Comparison of ENCODE assay signal across 34 cellular contexts in the genomic region with DNA sequence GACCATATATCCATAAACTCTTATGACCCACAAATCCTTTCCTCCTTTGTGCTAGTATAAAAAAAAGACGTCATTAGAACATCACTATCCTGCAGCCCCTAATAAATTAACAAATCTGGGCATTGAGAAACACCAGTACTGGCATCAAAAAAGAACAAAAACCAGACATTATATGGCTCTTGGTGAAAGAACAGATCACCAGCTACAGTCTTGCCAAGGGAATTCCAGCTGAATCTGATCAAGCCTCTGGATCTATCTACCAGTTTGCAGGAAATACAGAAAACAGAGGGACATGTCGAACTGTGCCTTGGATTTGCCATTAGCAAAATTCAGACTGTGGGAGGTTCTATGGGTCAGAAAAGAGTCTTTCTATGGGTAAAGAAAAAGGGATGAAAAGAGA.
"Had no signal": no experiment of that assay in that cellular context is flagged by ENCODE, and none has a peak within 500 bp of the region (broad histone marks: within the 10 kb centered on the region; RNA-seq: fewer than 3 reads in every experiment).

No MANE protein-coding gene starts in this region.

- ATAC-seq: activated CD8-positive, alpha-beta T cell treated with anti-CD3 and anti-CD28 coated beads for 36 hours; activated naive CD4-positive, alpha-beta T cell treated with anti-CD3 and anti-CD28 coated beads, Interleukin-2, amount 50 U/mL, for 72 hours; activated T-cell treated with anti-CD3 and anti-CD28 coated beads, Interleukin-2, amount 50 U/mL, for 4 hours; activated T-cell treated with anti-CD3 and anti-CD28 coated beads, Interleukin-2, amount 50 U/mL, for 72 hours; activated T-helper 17 cell treated with anti-CD3 and anti-CD28 coated beads, Interleukin-2, amount 50 U/mL, for 72 hours; body of pancreas had no signal

- H3K9me3 Mint-ChIP-seq: activated B cell treated with CpG ODN at 0.5 μM for 24 hours; activated CD4-positive, alpha-beta memory T cell treated with anti-CD3 and anti-CD28 coated beads for 36 hours; activated CD4-positive, alpha-beta T cell treated with anti-CD3 and anti-CD28 coated beads, Interleukin-2, amount 10 ng/mL, durations not matched to agents 24 days and 14 days; activated CD8-positive, alpha-beta T cell treated with anti-CD3 and anti-CD28 coated beads for 36 hours; activated naive CD4-positive, alpha-beta T cell treated with anti-CD3 and anti-CD28 coated beads, Interleukin-2, amount 50 U/mL, for 72 hours; activated naive CD8-positive, alpha-beta T cell treated with anti-CD3 and anti-CD28 coated beads for 36 hours; activated T-cell treated with anti-CD3 and anti-CD28 coated beads, Interleukin-2, amount 50 U/mL, for 4 hours; activated T-cell treated with anti-CD3 and anti-CD28 coated beads, Interleukin-2, amount 50 U/mL, for 72 hours; activated T-helper 1 cell treated with anti-CD3 and anti-CD28 coated beads, Interleukin-12 subunit alpha, Interleukin-12 subunit beta, Interleukin-2, Interleukin-4 antibody, amounts not matched to agents 30 ng/mL and 10 ng/mL and 1 ng/mL, durations not matched to agents 14 hours and 24 hours and 36 hours; activated T-helper 17 cell treated with anti-CD3 and anti-CD28 coated beads, Interleukin-2, amount 50 U/mL, for 72 hours; T-helper 1 cell treated with Interleukin-12 subunit alpha and Interleukin-12 subunit beta and Interleukin-4 antibody, amounts not matched to agents 30 μg/mL and 1 μg/mL, for 36 hours; T-helper 2 cell treated with Interferon-gamma antibody and Interleukin-4, amounts not matched to agents 5 μg/mL and 100 μg/mL, for 36 hours had no signal

- H3K27ac ChIP-seq: adrenal gland, body of pancreas, brain microvascular endothelial cell, breast epithelium, VCaP had no signal

- H3K4me1 ChIP-seq: adrenal gland, body of pancreas, breast epithelium had no signal

- H3K9me3 ChIP-seq: adrenal gland, body of pancreas, breast epithelium had no signal

- H3K27me3 Mint-ChIP-seq: activated CD4-positive, alpha-beta T cell treated with anti-CD3 and anti-CD28 coated beads, Interleukin-2, amount 10 ng/mL, durations not matched to agents 24 days and 14 days; activated CD8-positive, alpha-beta T cell treated with anti-CD3 and anti-CD28 coated beads for 36 hours; activated naive CD8-positive, alpha-beta T cell treated with anti-CD3 and anti-CD28 coated beads for 36 hours had no signal

- H3K27ac Mint-ChIP-seq: activated B cell treated with CpG ODN at 0.5 μM for 24 hours; activated CD4-positive, alpha-beta memory T cell treated with anti-CD3 and anti-CD28 coated beads for 36 hours; activated CD4-positive, alpha-beta T cell treated with anti-CD3 and anti-CD28 coated beads, Interleukin-2, amount 10 ng/mL, durations not matched to agents 24 days and 14 days; activated CD8-positive, alpha-beta T cell treated with anti-CD3 and anti-CD28 coated beads for 36 hours; activated naive CD4-positive, alpha-beta T cell treated with anti-CD3 and anti-CD28 coated beads, Interleukin-2, amount 50 U/mL, for 72 hours; activated naive CD8-positive, alpha-beta T cell treated with anti-CD3 and anti-CD28 coated beads for 36 hours; activated T-cell treated with anti-CD3 and anti-CD28 coated beads, Interleukin-2, amount 50 U/mL, for 72 hours; activated T-helper 1 cell treated with anti-CD3 and anti-CD28 coated beads, Interleukin-12 subunit alpha, Interleukin-12 subunit beta, Interleukin-2, Interleukin-4 antibody, amounts not matched to agents 30 ng/mL and 10 ng/mL and 1 ng/mL, durations not matched to agents 14 hours and 24 hours and 36 hours; activated T-helper 17 cell treated with anti-CD3 and anti-CD28 coated beads, Interleukin-2, amount 50 U/mL, for 72 hours; T-helper 1 cell treated with Interleukin-12 subunit alpha and Interleukin-12 subunit beta and Interleukin-4 antibody, amounts not matched to agents 30 μg/mL and 1 μg/mL, for 36 hours; T-helper 2 cell treated with Interferon-gamma antibody and Interleukin-4, amounts not matched to agents 5 μg/mL and 100 μg/mL, for 36 hours had no signal

- H3K36me3 Mint-ChIP-seq: activated CD4-positive, alpha-beta memory T cell treated with anti-CD3 and anti-CD28 coated beads for 36 hours; activated naive CD4-positive, alpha-beta T cell treated with anti-CD3 and anti-CD28 coated beads, Interleukin-2, amount 50 U/mL, for 72 hours; activated naive CD8-positive, alpha-beta T cell treated with anti-CD3 and anti-CD28 coated beads for 36 hours had no signal

- H3K36me3 ChIP-seq: adrenal gland, brain microvascular endothelial cell, breast epithelium had no signal

- H3K4me1 Mint-ChIP-seq: activated B cell treated with CpG ODN at 0.5 μM for 24 hours; activated T-helper 17 cell treated with anti-CD3 and anti-CD28 coated beads, Interleukin-2, amount 50 U/mL, for 72 hours had no signal

- H3K27me3 ChIP-seq: adrenal gland, body of pancreas, brain microvascular endothelial cell, breast epithelium had no signal

- DNase-seq: activated B cell treated with CpG ODN at 0.5 μM for 24 hours; activated CD4-positive, alpha-beta memory T cell treated with anti-CD3 and anti-CD28 coated beads for 36 hours; activated CD4-positive, alpha-beta T cell treated with anti-CD3 and anti-CD28 coated beads for 4 hours; activated CD4-positive, alpha-beta T cell treated with anti-CD3 and anti-CD28 coated beads, Interleukin-2, amount 10 ng/mL, durations not matched to agents 24 days and 14 days; activated CD4-positive, alpha-beta T cell treated with anti-CD3 and anti-CD28 coated beads, Interleukin-2, amount 50 U/mL, for 1 hour; activated CD4-positive, alpha-beta T cell treated with anti-CD3 and anti-CD28 coated beads, Interleukin-2, amount 50 U/mL, for 4 hours; activated CD4-positive, CD25-positive, alpha-beta regulatory T cell treated with anti-CD3 and anti-CD28 coated beads, Interleukin-2, amount 50 U/mL, for 72 hours; activated CD8-positive, alpha-beta memory T cell treated with anti-CD3 and anti-CD28 coated beads, Interleukin-2, amount 50 U/mL, for 4 hours; activated CD8-positive, alpha-beta T cell treated with anti-CD3 and anti-CD28 coated beads for 36 hours; activated effector memory CD4-positive, alpha-beta T cell treated with anti-CD3 and anti-CD28 coated beads, Interleukin-2, amount 50 U/mL, for 16 hours; activated gamma-delta T cell treated with Interleukin-2 at 50 U/mL for 16 hours; activated naive CD4-positive, alpha-beta T cell; activated naive CD4-positive, alpha-beta T cell treated with anti-CD3 and anti-CD28 coated beads, Interleukin-2, amount 50 U/mL, for 16 hours; activated naive CD8-positive, alpha-beta T cell treated with anti-CD3 and anti-CD28 coated beads for 36 hours; activated T-cell treated with anti-CD3 and anti-CD28 coated beads for 4 hours; activated T-cell treated with anti-CD3 and anti-CD28 coated beads, Interleukin-2, amount 50 U/mL, for 1 hour; activated T-cell treated with anti-CD3 and anti-CD28 coated beads, Interleukin-2, amount 50 U/mL, for 4 hours; activated T-cell treated with anti-CD3 and anti-CD28 coated beads, Interleukin-2, amount 50 U/mL, for 72 hours; adrenal gland; amniotic stem cell; aorta; body of pancreas; brain microvascular endothelial cell; central memory CD4-positive, alpha-beta T cell; T-helper 1 cell; T-helper 2 cell; T-helper 9 cell had no signal

- H3K4me3 ChIP-seq: adrenal gland, body of pancreas, breast epithelium had no signal

- H3K4me3 Mint-ChIP-seq: activated B cell treated with CpG ODN at 0.5 μM for 24 hours; activated CD4-positive, alpha-beta memory T cell treated with anti-CD3 and anti-CD28 coated beads for 36 hours; activated CD4-positive, alpha-beta T cell treated with anti-CD3 and anti-CD28 coated beads, Interleukin-2, amount 10 ng/mL, durations not matched to agents 24 days and 14 days; activated CD8-positive, alpha-beta T cell treated with anti-CD3 and anti-CD28 coated beads for 36 hours; activated naive CD8-positive, alpha-beta T cell treated with anti-CD3 and anti-CD28 coated beads for 36 hours; activated T-cell treated with anti-CD3 and anti-CD28 coated beads, Interleukin-2, amount 50 U/mL, for 4 hours; activated T-cell treated with anti-CD3 and anti-CD28 coated beads, Interleukin-2, amount 50 U/mL, for 72 hours; activated T-helper 1 cell treated with anti-CD3 and anti-CD28 coated beads, Interleukin-12 subunit alpha, Interleukin-12 subunit beta, Interleukin-2, Interleukin-4 antibody, amounts not matched to agents 30 ng/mL and 10 ng/mL and 1 ng/mL, durations not matched to agents 14 hours and 24 hours and 36 hours; activated T-helper 17 cell treated with anti-CD3 and anti-CD28 coated beads, Interleukin-2, amount 50 U/mL, for 72 hours; T-helper 1 cell treated with Interleukin-12 subunit alpha and Interleukin-12 subunit beta and Interleukin-4 antibody, amounts not matched to agents 30 μg/mL and 1 μg/mL, for 36 hours; T-helper 2 cell treated with Interferon-gamma antibody and Interleukin-4, amounts not matched to agents 5 μg/mL and 100 μg/mL, for 36 hours had no signal
